Comparison of ENCODE assay signal across 24 cellular contexts in genomic region chr15:85974348-85974705, GRCh38.
DNase-seq lines count a peak whose midpoint lies in the region; ATAC-seq and TF ChIP-seq lines count a peak whose summit lies in the region.
"Had no signal": no experiment of that assay in that cellular context is flagged by ENCODE, and none has a peak within 500 bp of the region (broad histone marks: within the 10 kb centered on the region; RNA-seq: fewer than 3 reads in every experiment).

No MANE protein-coding gene starts in this region.

- H3K27me3 Mint-ChIP-seq in CD8-positive, alpha-beta memory T cell = peaks cover 17 to 38% of the 10 kb centered on the region in 2 donors

- TF ChIP-seq CTCF in foreskin keratinocyte (conservative IDR thresholded peaks at IDR 0.05) (no peak), gastrocnemius medialis (IDR thresholded peaks at IDR 0.05 in 4 of 5, conservative IDR thresholded peaks at IDR 0.05 in 1 of 5) (no peak), A673 (conservative IDR thresholded peaks at IDR 0.05; ENCODE audit: low read depth, low read length) (no peak)

- H3K27me3 ChIP-seq in foreskin keratinocyte = no peaks in the 10 kb centered on the region
- H3K27me3 ChIP-seq in gastrocnemius medialis = no peaks in the 10 kb centered on the region
- H3K27me3 ChIP-seq in CD8-positive, alpha-beta memory T cell (ENCODE audit: insufficient read depth, low read length, poor library complexity, severe bottlenecking) = no peaks in the 10 kb centered on the region
- H3K27me3 ChIP-seq in A673 (replicated peaks; ENCODE audit: insufficient read depth, low read depth, low read length, poor library complexity) = peaks cover 31% of the 10 kb centered on the region
- H3K27me3 ChIP-seq: body of pancreas, tibial nerve had no signal

- no peaks in the 10 kb centered on the region for H3K4me1 Mint-ChIP-seq in CD8-positive, alpha-beta memory T cell
- H3K4me1 Mint-ChIP-seq: activated CD8-positive, alpha-beta memory T cell treated with anti-CD3 and anti-CD28 coated beads, Interleukin-2, amount 10 ng/mL, durations not matched to agents 7 days and 5 days; activated naive CD8-positive, alpha-beta T cell treated with anti-CD3 and anti-CD28 coated beads for 36 hours; CD4-positive, alpha-beta memory T cell; naive thymus-derived CD4-positive, alpha-beta T cell had no signal

- intact Hi-C loops in gastrocnemius medialis (cut with DNase I; ENCODE audit: low total_unique reads) = no loop called here
- intact Hi-C loops in A673 (cut with micrococcal nuclease; ENCODE audit: unreplicated experiment) = no loop called here

- H3K36me3 ChIP-seq in gastrocnemius medialis = no peaks in the 10 kb centered on the region
- no peaks in the 10 kb centered on the region for H3K36me3 ChIP-seq in CD8-positive, alpha-beta memory T cell (ENCODE audit: insufficient read depth, low read length)
- H3K36me3 ChIP-seq in A673 (ENCODE audit: insufficient read depth, low read length, poor library complexity, severe bottlenecking) = no peaks in the 10 kb centered on the region
- H3K36me3 ChIP-seq: tibial nerve had no signal

- POLR2A ChIA-PET in CD8-positive, alpha-beta memory T cell (lab: Charles Lee) = no interaction called here
- POLR2A ChIA-PET in A673 (lab: Charles Lee; ENCODE audit: low non-redundant PET) = no interaction called here

- no peak overlapping the region for H3K4me3 Mint-ChIP-seq in CD8-positive, alpha-beta memory T cell
- H3K4me3 Mint-ChIP-seq: activated CD8-positive, alpha-beta memory T cell treated with anti-CD3 and anti-CD28 coated beads, Interleukin-2, amount 10 ng/mL, durations not matched to agents 7 days and 5 days; activated naive CD8-positive, alpha-beta T cell treated with anti-CD3 and anti-CD28 coated beads for 36 hours; CD4-positive, alpha-beta memory T cell; GM23338; naive thymus-derived CD4-positive, alpha-beta T cell; stimulated activated naive CD8-positive, alpha-beta T cell treated with anti-CD3 and anti-CD28 coated beads, Interleukin-15, Interleukin-2, amounts not matched to agents 100 ng/mL and 50 ng/mL, for 24 hours had no signal

- peaks cover 4% of the 10 kb centered on the region for H3K4me1 ChIP-seq in foreskin keratinocyte
- H3K4me1 ChIP-seq in gastrocnemius medialis = peaks cover 12 to 18% of the 10 kb centered on the region in 2 donors
- H3K4me1 ChIP-seq in CD8-positive, alpha-beta memory T cell (ENCODE audit: insufficient read depth, low read length) = no peaks in the 10 kb centered on the region
- H3K4me1 ChIP-seq in A673 (ENCODE audit: insufficient read depth, low read length, poor library complexity, severe bottlenecking) = no peaks in the 10 kb centered on the region
- H3K4me1 ChIP-seq: body of pancreas, tibial nerve had no signal

- CTCF ChIA-PET in CD8-positive, alpha-beta memory T cell (lab: Charles Lee) = no interaction called here
- CTCF ChIA-PET in A673 (lab: Charles Lee) = no interaction called here

- H3K27ac Mint-ChIP-seq in CD8-positive, alpha-beta memory T cell = no peak overlapping the region
- H3K27ac Mint-ChIP-seq: activated CD8-positive, alpha-beta memory T cell treated with anti-CD3 and anti-CD28 coated beads, Interleukin-2, amount 10 ng/mL, durations not matched to agents 7 days and 5 days; activated naive CD8-positive, alpha-beta T cell treated with anti-CD3 and anti-CD28 coated beads for 36 hours; CD4-positive, alpha-beta memory T cell; GM23338; naive thymus-derived CD4-positive, alpha-beta T cell; stimulated activated naive CD8-positive, alpha-beta T cell treated with anti-CD3 and anti-CD28 coated beads, Interleukin-15, Interleukin-2, amounts not matched to agents 100 ng/mL and 50 ng/mL, for 24 hours had no signal

- no peak for TF ChIP-seq POLR2A in gastrocnemius medialis (IDR thresholded peaks at IDR 0.05)

- H3K9me3 Mint-ChIP-seq in CD8-positive, alpha-beta memory T cell = peaks cover 0 to 7% (median 2%) of the 10 kb centered on the region in 5 donors
- H3K9me3 Mint-ChIP-seq: activated naive CD8-positive, alpha-beta T cell treated with anti-CD3 and anti-CD28 coated beads for 36 hours; GM23338 had no signal

- no peaks in the 10 kb centered on the region for H3K9me3 ChIP-seq in gastrocnemius medialis
- no peaks in the 10 kb centered on the region for H3K9me3 ChIP-seq in CD8-positive, alpha-beta memory T cell (ENCODE audit: low read length)
- no peaks in the 10 kb centered on the region for H3K9me3 ChIP-seq in A673 (ENCODE audit: low read depth, low read length, poor library complexity, severe bottlenecking)
- H3K9me3 ChIP-seq: body of pancreas had no signal

- peak; percentile 93 for ATAC-seq in SK-N-SH treated with all-trans-retinoic acid at 6 μM for 48 hours
- ATAC-seq in foreskin keratinocyte = peak; percentile 78
- ATAC-seq in gastrocnemius medialis = peak; percentile 84 to 85
- ATAC-seq in HG03354 (IDR thresholded peaks at IDR 0.05; ENCODE audit: poor library complexity, severe bottlenecking, unreplicated experiment) = no peak
- ATAC-seq: activated CD8-positive, alpha-beta memory T cell treated with anti-CD3 and anti-CD28 coated beads, Interleukin-2, amount 10 ng/mL, durations not matched to agents 7 days and 5 days; body of pancreas; naive thymus-derived CD4-positive, alpha-beta T cell had no signal

- no TSS peak for BruUV-seq in A673 (replicated peaks; lab: Mats Ljungman, UMichigan)

- H3K4me3 ChIP-seq in gastrocnemius medialis = no peak overlapping the region
- H3K4me3 ChIP-seq in CD8-positive, alpha-beta memory T cell (ENCODE audit: low read length) = no peak overlapping the region
- no peak overlapping the region for H3K4me3 ChIP-seq in A673 (ENCODE audit: low read depth, low read length, poor library complexity, severe bottlenecking)
- H3K4me3 ChIP-seq: body of pancreas, GM23338, skin epidermis, tibial nerve had no signal

- no peaks in the 10 kb centered on the region for H3K36me3 Mint-ChIP-seq in CD8-positive, alpha-beta memory T cell
- H3K36me3 Mint-ChIP-seq: activated CD8-positive, alpha-beta memory T cell treated with anti-CD3 and anti-CD28 coated beads, Interleukin-2, amount 10 ng/mL, durations not matched to agents 7 days and 5 days; activated naive CD8-positive, alpha-beta T cell treated with anti-CD3 and anti-CD28 coated beads for 36 hours; CD4-positive, alpha-beta memory T cell; naive thymus-derived CD4-positive, alpha-beta T cell had no signal

- no peak overlapping the region for H3K27ac ChIP-seq in foreskin keratinocyte
- peak overlapping the region; percentile 3 to 80 (median 52) for H3K27ac ChIP-seq in gastrocnemius medialis
- no peak overlapping the region for H3K27ac ChIP-seq in CD8-positive, alpha-beta memory T cell (ENCODE audit: low read depth, low read length)
- no peak overlapping the region for H3K27ac ChIP-seq in A673 (ENCODE audit: low read depth, low read length, poor library complexity, severe bottlenecking)
- H3K27ac ChIP-seq: body of pancreas, skin epidermis, tibial nerve had no signal

- in situ Hi-C loops in gastrocnemius medialis (cut with MboI; ENCODE audit: low sequenced_read_pairs in 4 of 4) = no loop called here

- DNase-seq in HS-27A (ENCODE audit: low read depth) (peak; percentile 39), foreskin keratinocyte (peak in 1 of 2 donors; percentile 18), gastrocnemius medialis (no peak), A673 (ENCODE audit: low spot score) (no peak), globus pallidus (ENCODE audit: low spot score) (no peak)
- DNase-seq in CD8-positive, alpha-beta memory T cell = no peak
- DNase-seq: activated CD4-positive, alpha-beta T cell treated with anti-CD3 and anti-CD28 coated beads for 4 hours; activated CD8-positive, alpha-beta memory T cell treated with anti-CD3 and anti-CD28 coated beads, Interleukin-2, amount 10 ng/mL, durations not matched to agents 7 days and 5 days; activated naive CD8-positive, alpha-beta T cell treated with anti-CD3 and anti-CD28 coated beads for 36 hours; body of pancreas; CD4-positive, alpha-beta memory T cell; dermis blood vessel endothelial cell; DND-41; naive thymus-derived CD4-positive, alpha-beta T cell; NCI-H1105; NCI-H510A; NK-92 treated with Interleukin-12 subunit alpha and Interleukin-12 subunit beta, amount 100 ng/mL, for 24 hours; stimulated activated CD4-positive, alpha-beta T cell treated with anti-CD3 and anti-CD28 coated beads, Interleukin-4, amount 100 ng/mL, for 24 hours had no signal

TF ChIP-seq in SK-N-SH treated with all-trans-retinoic acid at 6 μM for 48 hours, 23 proteins besides CTCF, POLR2A, EP300 and RAD21 (continues in another document):
- TF ChIP-seq POU6F1 (CRISPR knock-in tag; IDR thresholded peaks at IDR 0.05; ENCODE audit: borderline replicate concordance, low read depth) = no peak

Comparison
In these comparisons a context has a peak if more than half of its experiments do, and no peak if none do; other contexts are left out.
1. H3K27ac ChIP-seq: peak in gastrocnemius medialis (4 of 4); none in foreskin keratinocyte (single experiment), CD8-positive, alpha-beta memory T cell (single experiment) and A673 (single experiment).